Comparison of ENCODE assay signal across 19 cellular contexts in the genomic region with DNA sequence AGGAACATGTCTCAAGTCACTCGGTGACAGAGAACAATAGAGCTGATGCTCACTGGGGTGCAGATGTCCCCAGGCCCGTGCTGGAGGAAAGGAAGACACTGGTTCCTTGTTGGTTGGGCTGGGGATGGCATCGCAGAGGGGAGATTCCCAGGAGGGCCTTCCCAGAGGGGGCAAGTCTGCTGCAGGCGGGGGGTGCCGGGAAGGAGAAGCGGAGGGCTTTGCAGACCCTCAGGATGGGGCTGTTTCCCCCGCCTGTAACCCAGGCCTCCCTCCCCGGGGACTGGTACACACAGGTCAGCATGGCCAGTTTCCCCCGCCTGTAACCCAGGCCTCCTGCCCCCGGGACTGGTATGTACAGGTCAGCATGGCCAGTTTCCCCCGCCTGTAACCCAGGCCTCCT.
"Had no signal": no experiment of that assay in that cellular context is flagged by ENCODE, and none has a peak within 500 bp of the region (broad histone marks: within the 10 kb centered on the region; RNA-seq: fewer than 3 reads in every experiment).

No MANE protein-coding gene starts in this region.

- H3K36me3 Mint-ChIP-seq: immature natural killer cell; memory B cell; naive thymus-derived CD4-positive, alpha-beta T cell; stimulated activated naive B cell treated with anti-CD40 and anti-IgM and Interleukin-4, amounts not matched to agents 10 μg/mL and 1 μg/mL and 100 μg/mL, for 72 hours had no signal

- H3K4me3 ChIP-seq: dorsolateral prefrontal cortex, lung, prostate gland, right atrium auricular region, skin epidermis, spleen, stomach, thyroid gland had no signal

- H3K9me3 Mint-ChIP-seq: immature natural killer cell; nephron; stimulated activated naive B cell treated with anti-CD40 and anti-IgM and Interleukin-4, amounts not matched to agents 10 μg/mL and 1 μg/mL and 100 μg/mL, for 72 hours had no signal

- H3K36me3 ChIP-seq: neutrophil, prostate gland, right atrium auricular region, spleen, thyroid gland had no signal

- DNase-seq: dorsolateral prefrontal cortex; effector CD4-positive, alpha-beta T cell; hypothalamus; immature natural killer cell; midbrain; naive thymus-derived CD4-positive, alpha-beta T cell; stimulated activated CD4-positive, alpha-beta T cell treated with anti-CD3 and anti-CD28 coated beads, Interleukin-4, amount 100 ng/mL, for 4 hours; stimulated activated naive B cell treated with anti-CD40 and anti-IgM and Interleukin-4, amounts not matched to agents 10 μg/mL and 1 μg/mL and 100 μg/mL, for 72 hours; stomach; thyroid gland had no signal

- H3K79me2 ChIP-seq: parathyroid adenoma had no signal

- H3K4me1 ChIP-seq: parathyroid adenoma, prostate gland, right atrium auricular region, spleen, stomach, thyroid gland had no signal

- H2AFZ ChIP-seq: parathyroid adenoma had no signal

- H3K27me3 ChIP-seq: dorsolateral prefrontal cortex, right atrium auricular region, stomach, thyroid gland had no signal

- H3K27ac ChIP-seq: dorsolateral prefrontal cortex, neutrophil, parathyroid adenoma, prostate gland, right atrium auricular region, skin epidermis, spleen, stomach, thyroid gland had no signal

- ATAC-seq: naive thymus-derived CD4-positive, alpha-beta T cell; stimulated activated naive B cell treated with anti-CD40 and anti-IgM and Interleukin-4, amounts not matched to agents 10 μg/mL and 1 μg/mL and 100 μg/mL, for 72 hours had no signal

- H3K9me3 ChIP-seq: neutrophil, prostate gland, right atrium auricular region, spleen, stomach, thyroid gland had no signal

- H3K4me1 Mint-ChIP-seq: immature natural killer cell; memory B cell; stimulated activated naive B cell treated with anti-CD40 and anti-IgM and Interleukin-4, amounts not matched to agents 10 μg/mL and 1 μg/mL and 100 μg/mL, for 72 hours had no signal

- H3K27ac Mint-ChIP-seq: immature natural killer cell; memory B cell; nephron; stimulated activated naive B cell treated with anti-CD40 and anti-IgM and Interleukin-4, amounts not matched to agents 10 μg/mL and 1 μg/mL and 100 μg/mL, for 72 hours had no signal

- H3K4me3 Mint-ChIP-seq: immature natural killer cell; memory B cell; naive thymus-derived CD4-positive, alpha-beta T cell; nephron; stimulated activated naive B cell treated with anti-CD40 and anti-IgM and Interleukin-4, amounts not matched to agents 10 μg/mL and 1 μg/mL and 100 μg/mL, for 72 hours had no signal
